Comparison of ENCODE assay signal across 8 cellular contexts in the genomic region with DNA sequence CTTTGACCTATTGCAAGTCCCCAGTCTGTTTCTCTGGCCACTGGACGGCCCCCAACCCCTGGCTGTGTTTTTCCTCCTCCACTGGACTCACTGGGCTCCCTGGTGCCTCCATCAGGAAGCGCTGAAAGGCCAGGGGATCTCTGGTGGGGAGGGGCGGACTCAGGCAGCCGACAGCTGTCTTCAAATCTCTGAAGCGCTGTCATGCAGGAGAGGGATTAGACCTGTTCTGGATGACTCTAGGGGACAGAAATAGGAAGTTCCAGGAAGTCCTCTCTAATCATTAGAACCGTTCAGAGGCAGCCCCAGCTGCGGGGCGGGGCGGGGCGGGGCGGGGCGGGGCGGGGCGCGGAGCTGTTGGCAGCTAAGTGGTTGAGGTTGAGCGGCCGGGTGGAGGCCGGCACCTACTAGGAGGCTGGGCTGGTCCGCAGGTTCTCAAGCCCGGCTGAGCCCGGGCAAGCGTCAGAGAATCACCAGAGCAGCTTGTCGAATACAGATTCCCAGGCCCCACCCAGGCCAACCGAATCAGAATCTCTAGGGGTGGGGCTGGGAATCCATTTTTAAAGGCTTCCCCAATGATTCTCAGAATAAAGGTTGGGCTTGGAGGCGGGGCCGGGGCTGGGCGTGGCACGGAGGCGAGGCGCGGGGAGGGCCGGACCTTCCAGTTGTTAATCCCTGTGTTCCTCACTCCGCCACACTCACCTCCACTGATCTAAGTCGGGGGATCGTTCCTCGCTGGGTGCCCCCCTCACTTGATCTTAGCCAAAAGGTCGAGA. TPM values are rescaled to one million over a fixed set of nuclear protein-coding genes. Genes with fewer than 3 reads are reported as not detected.
DNase-seq lines count a peak whose midpoint lies in the region; ATAC-seq and TF ChIP-seq lines count a peak whose summit lies in the region.

No MANE protein-coding gene starts in this region.

- no peak overlapping the region for H3K9ac ChIP-seq in liver (ENCODE audit: low read depth in 1 of 2, low read length in 2 of 2)

- peak overlapping the region; percentile 33 for H3K27ac ChIP-seq in cingulate gyrus (ENCODE audit: low read depth, low read length)
- no peak overlapping the region for H3K27ac ChIP-seq in liver (ENCODE audit: low read depth in 1 of 2, low read length in 2 of 2)

- H3K9me3 ChIP-seq in liver (ENCODE audit: control insufficient read depth in 4 of 4, low read length in 3 of 4), result no peaks in the 10 kb centered on the region

- no peaks in the 10 kb centered on the region for H3K27me3 ChIP-seq in liver (ENCODE audit: control insufficient read depth in 4 of 4, insufficient read depth in 4 of 4, low read length in 3 of 4)

- TF ChIP-seq CTCF in activated B cell treated with CpG ODN at 0.5 μM for 24 hours (IDR thresholded peaks at IDR 0.05) (no peak), liver (IDR thresholded peaks at IDR 0.05; ENCODE audit: low read depth, low read length, missing input control) (no peak)

- peak overlapping the region; percentile 81 for H3K4me3 Mint-ChIP-seq in activated B cell treated with CpG ODN at 0.5 μM for 24 hours

- POLR2A ChIA-PET in activated B cell treated with CpG ODN at 0.5 μM for 24 hours (lab: Charles Lee), result interaction anchor here (0.7 to 3.3 kb wide), 3 partner anchors 32 to 45 kb away, joined by 3 to 16 read pairs (median 4); no protein-coding TSS in a partner anchor

- H3K36me3 Mint-ChIP-seq in activated B cell treated with CpG ODN at 0.5 μM for 24 hours (ENCODE audit: low read depth), result peaks cover 14% of the 10 kb centered on the region

- peaks cover 0 to 21% (median 8%) of the 10 kb centered on the region in 4 donors for H3K36me3 ChIP-seq in liver (ENCODE audit: control insufficient read depth in 4 of 4, insufficient read depth in 3 of 4, low read depth in 1 of 4, low read length in 3 of 4)

- H3K9me3 Mint-ChIP-seq in activated B cell treated with CpG ODN at 0.5 μM for 24 hours, result no peaks in the 10 kb centered on the region

- DNase-seq in NCI-H2107 (lab: John Stamatoyannopoulos, UW) (peak; percentile 83), activated B cell treated with CpG ODN at 0.5 μM for 24 hours (peak; percentile 61), hepatic stellate cell (ENCODE audit: low spot score) (no peak)
- peak; percentile 5 to 36 (median 13) for DNase-seq in stimulated activated CD4-positive, alpha-beta T cell treated with anti-CD3 and anti-CD28 coated beads, TNF-alpha, amount 100 ng/mL, for 4 hours (ENCODE audit: low read depth in 3 of 3)

- H3K27ac Mint-ChIP-seq in activated B cell treated with CpG ODN at 0.5 μM for 24 hours, result peak overlapping the region; percentile 70

- peaks cover 30% of the 10 kb centered on the region for H3K4me1 Mint-ChIP-seq in activated B cell treated with CpG ODN at 0.5 μM for 24 hours

- H3K4me3 ChIP-seq in liver (ENCODE audit: low read depth in 1 of 3, low read length in 3 of 3), result peak overlapping the region in 1 of 3 donors; percentile 34

- H3K27me3 Mint-ChIP-seq in activated B cell treated with CpG ODN at 0.5 μM for 24 hours, result peaks cover 12% of the 10 kb centered on the region

- CTCF ChIA-PET in activated B cell treated with CpG ODN at 0.5 μM for 24 hours (lab: Charles Lee), result interaction anchor here (0.7 to 5.9 kb wide), 8 partner anchors 16 to 45 kb away, joined by 3 to 219 read pairs (median 17); partner anchors contain the start of gene CSRP1

- H3K4me1 ChIP-seq in liver (ENCODE audit: control insufficient read depth in 4 of 4, insufficient read depth in 4 of 4, low read length in 3 of 4), result peaks cover 3 to 19% (median 15%) of the 10 kb centered on the region in 4 donors

- intact Hi-C loops in activated B cell treated with CpG ODN at 0.5 μM for 24 hours (cut with micrococcal nuclease), result loop anchor here (1.0 kb wide), 3 partner anchors 27 to 45 kb away; partner anchors contain the start of gene CSRP1

- WGBS in liver, result 7% methylated on average over 37 of the region's 37 CpGs

- ATAC-seq in GM18498 (IDR thresholded peaks at IDR 0.05; ENCODE audit: unreplicated experiment) (peak; percentile 59), HG02852 (IDR thresholded peaks at IDR 0.05; ENCODE audit: unreplicated experiment) (peak; percentile 54), activated B cell treated with CpG ODN at 0.5 μM for 24 hours (ENCODE audit: low read depth) (peak; percentile 71)

- no peak for TF ChIP-seq RAD21 in liver (IDR thresholded peaks at IDR 0.05)

TF ChIP-seq in liver, 16 proteins besides CTCF, POLR2A, EP300 and RAD21:
- no peak for TF ChIP-seq HNF4G (IDR thresholded peaks at IDR 0.05)
- no peak for TF ChIP-seq GABPA (IDR thresholded peaks at IDR 0.05 in 1 of 2, conservative IDR thresholded peaks at IDR 0.05 in 1 of 2)
- TF ChIP-seq RXRA (IDR thresholded peaks at IDR 0.05), result no peak
- TF ChIP-seq, protein P1, sequence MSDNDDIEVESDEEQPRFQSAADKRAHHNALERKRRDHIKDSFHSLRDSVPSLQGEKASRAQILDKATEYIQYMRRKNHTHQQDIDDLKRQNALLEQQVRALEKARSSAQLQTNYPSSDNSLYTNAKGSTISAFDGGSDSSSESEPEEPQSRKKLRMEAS (IDR thresholded peaks at IDR 0.05), result no peak
- peak; percentile 61 for TF ChIP-seq YY1 (IDR thresholded peaks at IDR 0.05)
- TF ChIP-seq, protein P2, sequence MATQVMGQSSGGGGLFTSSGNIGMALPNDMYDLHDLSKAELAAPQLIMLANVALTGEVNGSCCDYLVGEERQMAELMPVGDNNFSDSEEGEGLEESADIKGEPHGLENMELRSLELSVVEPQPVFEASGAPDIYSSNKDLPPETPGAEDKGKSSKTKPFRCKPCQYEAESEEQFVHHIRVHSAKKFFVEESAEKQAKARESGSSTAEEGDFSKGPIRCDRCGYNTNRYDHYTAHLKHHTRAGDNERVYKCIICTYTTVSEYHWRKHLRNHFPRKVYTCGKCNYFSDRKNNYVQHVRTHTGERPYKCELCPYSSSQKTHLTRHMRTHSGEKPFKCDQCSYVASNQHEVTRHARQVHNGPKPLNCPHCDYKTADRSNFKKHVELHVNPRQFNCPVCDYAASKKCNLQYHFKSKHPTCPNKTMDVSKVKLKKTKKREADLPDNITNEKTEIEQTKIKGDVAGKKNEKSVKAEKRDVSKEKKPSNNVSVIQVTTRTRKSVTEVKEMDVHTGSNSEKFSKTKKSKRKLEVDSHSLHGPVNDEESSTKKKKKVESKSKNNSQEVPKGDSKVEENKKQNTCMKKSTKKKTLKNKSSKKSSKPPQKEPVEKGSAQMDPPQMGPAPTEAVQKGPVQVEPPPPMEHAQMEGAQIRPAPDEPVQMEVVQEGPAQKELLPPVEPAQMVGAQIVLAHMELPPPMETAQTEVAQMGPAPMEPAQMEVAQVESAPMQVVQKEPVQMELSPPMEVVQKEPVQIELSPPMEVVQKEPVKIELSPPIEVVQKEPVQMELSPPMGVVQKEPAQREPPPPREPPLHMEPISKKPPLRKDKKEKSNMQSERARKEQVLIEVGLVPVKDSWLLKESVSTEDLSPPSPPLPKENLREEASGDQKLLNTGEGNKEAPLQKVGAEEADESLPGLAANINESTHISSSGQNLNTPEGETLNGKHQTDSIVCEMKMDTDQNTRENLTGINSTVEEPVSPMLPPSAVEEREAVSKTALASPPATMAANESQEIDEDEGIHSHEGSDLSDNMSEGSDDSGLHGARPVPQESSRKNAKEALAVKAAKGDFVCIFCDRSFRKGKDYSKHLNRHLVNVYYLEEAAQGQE (IDR thresholded peaks at IDR 0.05), result peak; percentile 30
- TF ChIP-seq FOXA1 (IDR thresholded peaks at IDR 0.05), result no peak
- peak; percentile 7 for TF ChIP-seq SP1 (IDR thresholded peaks at IDR 0.05)
- TF ChIP-seq, protein P3, sequence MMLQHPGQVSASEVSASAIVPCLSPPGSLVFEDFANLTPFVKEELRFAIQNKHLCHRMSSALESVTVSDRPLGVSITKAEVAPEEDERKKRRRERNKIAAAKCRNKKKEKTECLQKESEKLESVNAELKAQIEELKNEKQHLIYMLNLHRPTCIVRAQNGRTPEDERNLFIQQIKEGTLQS (IDR thresholded peaks at IDR 0.05), result no peak
- no peak for TF ChIP-seq ZBTB33 (IDR thresholded peaks at IDR 0.05)
- no peak for TF ChIP-seq JUND (IDR thresholded peaks at IDR 0.05)
- no peak for TF ChIP-seq NR2F2 (IDR thresholded peaks at IDR 0.05)
- peak; percentile 36 for TF ChIP-seq TAF1 (conservative IDR thresholded peaks at IDR 0.05)
- TF ChIP-seq HNF4A (conservative IDR thresholded peaks at IDR 0.05), result no peak
- no peak for TF ChIP-seq FOXA2 (IDR thresholded peaks at IDR 0.05)
- no peak for TF ChIP-seq EGR1 (IDR thresholded peaks at IDR 0.05; ENCODE audit: low read depth in 2 of 2)

RNA-seq across cellular contexts. Expression of gene PHLDA3, which starts 11.4 kb away (rescaled TPM):
- total RNA-seq in activated B cell treated with CpG ODN at 0.5 μM for 24 hours (0.18 TPM in 1 of 2 replicates, not detected in the other), liver (1 to 10 TPM in 1 of 2 donors, under 1 TPM in 1; 0.67 to 1.4 TPM)
- polyA plus RNA-seq in liver, result 1 to 10 TPM in 1 of 2 donors, under 1 TPM in 1; 0.36 to 2.2 TPM

RNA-seq across cellular contexts. Expression of gene CSRP1, which starts 26.5 kb away (rescaled TPM):
- total RNA-seq in activated B cell treated with CpG ODN at 0.5 μM for 24 hours (29.0 and 29.5 TPM in 2 replicates), liver (10 to 100 TPM; 42.7 to 96.9 TPM)
- 10 to 100 TPM; 49.3 to 87.2 TPM for polyA plus RNA-seq in liver

RNA-seq across cellular contexts. Expression of gene NAV1, which starts 58.5 kb away (rescaled TPM):
- total RNA-seq in activated B cell treated with CpG ODN at 0.5 μM for 24 hours (2.0 and 2.3 TPM in 2 replicates), liver (1 to 10 TPM; 1.2 to 2.0 TPM)
- 1 to 10 TPM; 1.1 to 1.4 TPM for polyA plus RNA-seq in liver

RNA-seq across cellular contexts. Expression of gene TNNI1, which starts 58.9 kb away (rescaled TPM):
- total RNA-seq in activated B cell treated with CpG ODN at 0.5 μM for 24 hours (not detected in 2 replicates), liver (under 1 TPM in 1 of 2 donors, not detected in 1; 0.75 TPM)
- under 1 TPM; 0.01 to 0.46 TPM for polyA plus RNA-seq in liver
